Comparison of ENCODE assay signal across 8 cellular contexts in the genomic region with DNA sequence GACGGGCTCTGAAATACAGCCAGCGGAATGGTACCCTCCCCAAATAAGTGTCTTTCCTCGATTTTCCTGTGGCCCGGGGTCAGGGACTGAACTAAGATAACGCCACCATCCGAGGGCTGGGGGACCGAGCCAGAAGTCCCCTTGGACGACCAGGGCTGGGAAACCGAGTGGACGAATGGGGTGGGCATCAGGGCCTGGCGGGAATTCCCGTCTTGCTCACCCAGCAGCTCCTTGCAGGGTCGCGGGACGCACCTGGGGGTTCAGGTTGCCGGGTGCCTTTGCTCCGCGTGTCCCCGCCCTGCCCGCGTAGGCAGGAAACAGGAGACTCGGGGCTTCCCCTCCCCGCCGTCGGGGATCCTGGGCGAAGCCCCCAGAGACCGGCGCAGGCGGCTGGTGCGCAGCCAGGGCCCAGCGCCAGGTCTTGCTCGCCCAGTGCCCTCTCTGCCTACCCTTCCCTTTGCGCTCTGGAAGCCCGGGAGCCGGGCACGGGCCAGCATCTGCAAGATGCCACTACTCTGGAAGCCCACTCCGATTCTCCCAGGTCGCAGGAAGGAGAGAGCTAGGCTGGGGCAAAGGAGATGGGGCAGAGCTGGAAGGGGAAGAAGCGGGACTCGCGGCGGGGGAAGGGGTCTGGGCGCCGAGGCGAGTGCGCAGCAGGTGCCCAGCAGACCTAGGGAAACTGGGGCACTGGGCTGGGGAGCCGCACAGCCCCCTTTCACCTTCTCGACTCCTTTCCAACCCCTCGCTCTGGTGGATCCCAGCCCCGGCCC.
DNase-seq lines count a peak whose midpoint lies in the region; ATAC-seq and TF ChIP-seq lines count a peak whose summit lies in the region.
"Had no signal": no experiment of that assay in that cellular context is flagged by ENCODE, and none has a peak within 500 bp of the region (broad histone marks: within the 10 kb centered on the region; RNA-seq: fewer than 3 reads in every experiment).

No MANE protein-coding gene starts in this region.

- no peaks in the 10 kb centered on the region; the same call in 1 of the 2 replicates for H4K20me1 ChIP-seq in DOHH2 (ENCODE audit: control insufficient read depth, insufficient read depth, low read depth, low read length)

- TF ChIP-seq CTCF in DOHH2 (IDR thresholded peaks at IDR 0.05; ENCODE audit: low read depth, low read length, poor library complexity, severe bottlenecking) (no peak), coronary artery (IDR thresholded peaks at IDR 0.05) (no peak), parathyroid adenoma (IDR thresholded peaks at IDR 0.05) (no peak)

- H3K27me3 ChIP-seq in DOHH2 (ENCODE audit: control insufficient read depth, low read length) (peaks cover 40% of the 10 kb centered on the region), parathyroid adenoma (ENCODE audit: control insufficient read depth, insufficient read depth, low read length) (peaks cover 8% of the 10 kb centered on the region)

- no peak overlapping the region for H3K9ac ChIP-seq in parathyroid adenoma

- H3K4me1 ChIP-seq in DOHH2 (ENCODE audit: control insufficient read depth, low read length) (peaks cover 8% of the 10 kb centered on the region), parathyroid adenoma (no peaks in the 10 kb centered on the region)

- H3K4me3 ChIP-seq in DOHH2 (ENCODE audit: low read length) = no peak overlapping the region
- H3K4me3 ChIP-seq in coronary artery = peak overlapping the region; percentile 66
- H3K4me3 ChIP-seq in parathyroid adenoma (ENCODE audit: low read depth, low read length) = no peak overlapping the region

- no peaks in the 10 kb centered on the region for H3K9me3 ChIP-seq in DOHH2 (ENCODE audit: control insufficient read depth, insufficient read depth, low read length)
- no peaks in the 10 kb centered on the region for H3K9me3 ChIP-seq in parathyroid adenoma (ENCODE audit: control insufficient read depth, low read length)

- peak; percentile 36 for DNase-seq in NCI-H1105 (lab: John Stamatoyannopoulos, UW)
- DNase-seq in coronary artery (ENCODE audit: low spot score) = no peak

- ATAC-seq in GM21825 (IDR thresholded peaks at IDR 0.05; ENCODE audit: unreplicated experiment) (no peak), GM19455 (IDR thresholded peaks at IDR 0.05; ENCODE audit: unreplicated experiment) (no peak), HG03469 (IDR thresholded peaks at IDR 0.05; ENCODE audit: unreplicated experiment) (no peak)

- no peaks in the 10 kb centered on the region for H3K9me2 ChIP-seq in DOHH2 (replicated peaks; ENCODE audit: control insufficient read depth, low read length)

- H3K79me2 ChIP-seq in DOHH2 (ENCODE audit: control insufficient read depth, low read length) (no peaks in the 10 kb centered on the region), parathyroid adenoma (no peaks in the 10 kb centered on the region)

- H3F3A ChIP-seq in DOHH2 (ENCODE audit: control insufficient read depth, insufficient read depth) = 0 out of 2 replicates have a peak, but pooled peaks cover 2% of the 10 kb centered on the region

- H3K4me2 ChIP-seq in DOHH2 (ENCODE audit: low read length) = peak overlapping the region; percentile 21; the same call in 1 of the 2 replicates
- peak overlapping the region; percentile 51 for H3K4me2 ChIP-seq in parathyroid adenoma (ENCODE audit: low read length)

- H3K36me3 ChIP-seq in DOHH2 (ENCODE audit: control insufficient read depth, low read length) (no peaks in the 10 kb centered on the region), parathyroid adenoma (ENCODE audit: control insufficient read depth, insufficient read depth, low read length) (no peaks in the 10 kb centered on the region)

- peak overlapping the region; percentile 50 for H2AFZ ChIP-seq in parathyroid adenoma

- H3K27ac ChIP-seq in DOHH2 (ENCODE audit: low read depth, low read length) (no peak overlapping the region), coronary artery (no peak overlapping the region), parathyroid adenoma (no peak overlapping the region)
- H3K27ac ChIP-seq: VCaP had no signal
